30 cellular contexts compared by ENCODE assay signal in the genomic region with DNA sequence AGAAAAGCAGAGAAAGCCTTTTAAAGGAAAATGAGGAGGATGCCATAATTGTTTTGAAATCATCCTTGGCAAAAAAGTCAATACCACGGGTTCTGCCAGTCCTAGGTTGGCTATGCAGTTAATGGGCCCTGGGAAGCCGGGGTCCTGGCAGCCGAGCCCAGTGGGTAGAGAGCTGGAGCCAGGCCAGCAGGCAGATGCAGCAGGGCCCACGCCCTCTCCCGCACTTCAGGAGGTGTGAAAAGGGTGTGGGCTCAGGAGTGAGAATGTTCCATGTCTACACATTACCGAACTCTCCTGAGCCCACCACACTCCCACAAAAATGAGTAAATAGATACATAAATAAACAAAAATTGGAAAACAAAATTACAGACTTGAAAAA. TPM values are rescaled to one million over a fixed set of nuclear protein-coding genes. Genes with fewer than 3 reads are reported as not detected.
"Had no signal": no experiment of that assay in that cellular context is flagged by ENCODE, and none has a peak within 500 bp of the region (broad histone marks: within the 10 kb centered on the region; RNA-seq: fewer than 3 reads in every experiment).

No MANE protein-coding gene starts in this region.

- H3K9me3 ChIP-seq: adrenal gland, body of pancreas had no signal

- DNase-seq: activated CD4-positive, alpha-beta T cell treated with anti-CD3 and anti-CD28 coated beads, Interleukin-2, amount 10 ng/mL, durations not matched to agents 7 days and 5 days; activated CD4-positive, alpha-beta T cell treated with anti-CD3 and anti-CD28 coated beads, Interleukin-2, amount 50 U/mL, for 48 hours; activated CD8-positive, alpha-beta T cell treated with anti-CD3 and anti-CD28 coated beads, Interleukin-2, amount 10 ng/mL, durations not matched to agents 7 days and 5 days; activated gamma-delta T cell; activated naive CD4-positive, alpha-beta T cell treated with anti-CD3 and anti-CD28 coated beads for 36 hours; body of pancreas; caudate nucleus; Karpas-422; KBM-7; NCI-H1048; NCI-H1105 treated with DMSO at 0.1 percent for 48 hours; NCI-H1436 treated with DMSO at 0.1 percent for 48 hours; NCI-H1694 treated with DMSO at 0.1 percent for 48 hours; NCI-H2029; NCI-H345; NCI-H524 treated with DMSO at 0.1 percent for 48 hours; NCI-H748 treated with DMSO at 0.1 percent for 48 hours; NK-92 treated with Interleukin-12 subunit alpha and Interleukin-12 subunit beta, amount 100 ng/mL, for 24 hours; SW 1271; T-helper 1 cell; T-helper 2 cell; T1000 had no signal

- H3K4me1 ChIP-seq: adrenal gland, body of pancreas had no signal

- H3K27me3 ChIP-seq: adrenal gland, body of pancreas had no signal

- H3K4me3 ChIP-seq: adrenal gland, body of pancreas had no signal

- ATAC-seq: activated CD8-positive, alpha-beta T cell treated with anti-CD3 and anti-CD28 coated beads, Interleukin-2, amount 10 ng/mL, durations not matched to agents 7 days and 5 days; activated naive CD4-positive, alpha-beta T cell treated with anti-CD3 and anti-CD28 coated beads, Interleukin-2, amount 50 U/mL, for 72 hours; body of pancreas had no signal

- H3K27ac ChIP-seq: adrenal gland, body of pancreas had no signal

- H3K36me3 ChIP-seq: adrenal gland had no signal

RNA-seq across cellular contexts. Expression of gene ANTXRL, which starts 18.6 kb away (rescaled TPM):
- total RNA-seq: activated CD8-positive, alpha-beta T cell treated with anti-CD3 and anti-CD28 coated beads, Interleukin-2, amount 10 ng/mL, durations not matched to agents 7 days and 5 days; activated naive CD4-positive, alpha-beta T cell treated with anti-CD3 and anti-CD28 coated beads for 36 hours; activated naive CD4-positive, alpha-beta T cell treated with anti-CD3 and anti-CD28 coated beads, Interleukin-2, amount 50 U/mL, for 72 hours; activated T-helper 2 cell treated with anti-CD3 and anti-CD28 coated beads, Interferon-gamma antibody, Interleukin-2, Interleukin-4, amounts not matched to agents 10 μg/mL and 5 μg/mL and 100 μg/mL, durations not matched to agents 14 hours and 24 hours and 36 hours; astrocyte; body of pancreas; bronchial epithelial cell; MCF 10A; NCI-H460; Right ventricle myocardium superior had no signal
